7 cellular contexts compared by ENCODE assay signal in genomic region chr1:220045356-220046051, GRCh38. TPM values are rescaled to one million over a fixed set of nuclear protein-coding genes. Genes with fewer than 3 reads are reported as not detected.
DNase-seq lines count a peak whose midpoint lies in the region; ATAC-seq and TF ChIP-seq lines count a peak whose summit lies in the region.

No MANE protein-coding gene starts in this region.

- no peaks in the 10 kb centered on the region for H3K36me3 ChIP-seq in GM06990 (ENCODE audit: control insufficient read depth, insufficient read depth, low read length)

- no peaks in the 10 kb centered on the region for H3K27me3 Mint-ChIP-seq in progenitor cell of endocrine pancreas

- ATAC-seq in HG03280 (IDR thresholded peaks at IDR 0.05; ENCODE audit: unreplicated experiment) (peak; percentile 26), HG03025 (IDR thresholded peaks at IDR 0.05; ENCODE audit: low FRiP score, unreplicated experiment) (no peak), HG02870 (IDR thresholded peaks at IDR 0.05; ENCODE audit: unreplicated experiment) (no peak)

- peak overlapping the region; percentile 97 for H3K27ac Mint-ChIP-seq in progenitor cell of endocrine pancreas

- no peaks in the 10 kb centered on the region for H3K9me3 Mint-ChIP-seq in progenitor cell of endocrine pancreas (ENCODE audit: low read depth)

- peak overlapping the region; percentile 99 for H3K4me3 ChIP-seq in GM06990 (replicated peaks; ENCODE audit: low read depth, low read length)

- TF ChIP-seq CTCF in GM06990 (IDR thresholded peaks at IDR 0.05; ENCODE audit: insufficient read depth, low read length, poor library complexity, severe bottlenecking) (no peak), progenitor cell of endocrine pancreas (IDR thresholded peaks at IDR 0.05; ENCODE audit: unreplicated experiment) (no peak)

- H3K4me3 Mint-ChIP-seq in progenitor cell of endocrine pancreas (ENCODE audit: low read depth) = peak overlapping the region; percentile 94

- H3K36me3 Mint-ChIP-seq in progenitor cell of endocrine pancreas (ENCODE audit: insufficient read depth) = peaks cover 1% of the 10 kb centered on the region

- H3K4me1 Mint-ChIP-seq in progenitor cell of endocrine pancreas (ENCODE audit: low read depth) = peaks cover 14% of the 10 kb centered on the region

- H3K27me3 ChIP-seq in GM06990 (replicated peaks; ENCODE audit: control insufficient read depth, insufficient read depth, low read length) = no peaks in the 10 kb centered on the region

- DNase-seq in GM06990 (ENCODE audit: extremely low read depth, insufficient read length) (peak; percentile 20), UCSD-AML1 (lab: John Stamatoyannopoulos, UW; ENCODE audit: unreplicated experiment) (peak; percentile 31), fibroblast of peridontal ligament (ENCODE audit: extremely low read depth) (peak; percentile 28), progenitor cell of endocrine pancreas (ENCODE audit: low spot score, unreplicated experiment) (no peak)

RNA-seq across cellular contexts. Expression of gene EPRS1, which starts 0.8 kb away (rescaled TPM):
- 103 TPM in 2 replicates for total RNA-seq in progenitor cell of endocrine pancreas

RNA-seq across cellular contexts. Expression of gene BPNT1, which starts 44.1 kb away (rescaled TPM):
- 27.1 and 27.6 TPM in 2 replicates for total RNA-seq in progenitor cell of endocrine pancreas

RNA-seq across cellular contexts. Expression of gene IARS2, which starts 48.4 kb away (rescaled TPM):
- total RNA-seq in progenitor cell of endocrine pancreas = 60.7 and 64.7 TPM in 2 replicates
